Comparison of ENCODE assay signal across 8 cellular contexts in genomic region chr13:52158629-52159158, GRCh38. TPM values are rescaled to one million over a fixed set of nuclear protein-coding genes. Genes with fewer than 3 reads are reported as not detected.
DNase-seq lines count a peak whose midpoint lies in the region; ATAC-seq, FAIRE-seq and TF ChIP-seq lines count a peak whose summit lies in the region.

No MANE protein-coding gene starts in this region.

- no peaks in the 10 kb centered on the region for H3K36me3 ChIP-seq in BJ (ENCODE audit: control insufficient read depth, insufficient read depth, low read length)
- no peaks in the 10 kb centered on the region for H3K36me3 ChIP-seq in Loucy (ENCODE audit: insufficient read depth, low read length)
- H3K36me3 ChIP-seq in iPS-15b (ENCODE audit: control insufficient read depth, insufficient read depth, low read length), result no peaks in the 10 kb centered on the region
- no peaks in the 10 kb centered on the region for H3K36me3 ChIP-seq in skeletal muscle satellite cell (ENCODE audit: insufficient read depth, low read length)

- peaks cover 17% of the 10 kb centered on the region; the same call in 1 of the 2 replicates for H3K79me2 ChIP-seq in Loucy (ENCODE audit: insufficient read depth, low read length)

- H3K9me3 ChIP-seq in Loucy (ENCODE audit: insufficient read depth, low read depth, low read length) (no peaks in the 10 kb centered on the region), iPS-15b (ENCODE audit: control insufficient read depth, insufficient read depth, low read length) (no peaks in the 10 kb centered on the region), skeletal muscle satellite cell (replicated peaks; ENCODE audit: low read length) (no peaks in the 10 kb centered on the region)

- no peak for FAIRE-seq in H54 (lab: Jason Lieb, UNC)

- H3K4me3 ChIP-seq in BJ (ENCODE audit: low read depth, low read length) (peak overlapping the region; percentile 61), Loucy (ENCODE audit: low read length, poor library complexity, severe bottlenecking) (peak overlapping the region; percentile 79), iPS-15b (ENCODE audit: low read depth, low read length) (peak overlapping the region; percentile 67), skeletal muscle satellite cell (ENCODE audit: low read length) (peak overlapping the region; percentile 84)

- no peak for DNase-seq in BJ (ENCODE audit: low read depth)
- DNase-seq in astrocyte of the hippocampus (ENCODE audit: low read depth, low spot score), result peak; percentile 63
- no peak for DNase-seq in H54 (ENCODE audit: insufficient read length, low spot score)
- DNase-seq in GDM1 (lab: John Stamatoyannopoulos, UW), result no peak

- TF ChIP-seq POLR2A in H54 (IDR thresholded peaks at IDR 0.05; ENCODE audit: low read depth, low read length), result no peak

- POLR2A ChIA-PET in BJ (lab: Charles Lee), result no interaction called here

- H4K20me1 ChIP-seq in Loucy (ENCODE audit: insufficient read depth, low read length, poor library complexity, severe bottlenecking), result no peaks in the 10 kb centered on the region

- H3K9me2 ChIP-seq in Loucy (replicated peaks; ENCODE audit: low read depth, low read length), result no peaks in the 10 kb centered on the region

- H3F3A ChIP-seq in Loucy (ENCODE audit: low read depth), result peaks cover 4% of the 10 kb centered on the region; the same call in 1 of the 2 replicates

- no peaks in the 10 kb centered on the region for H3K27me3 ChIP-seq in BJ (ENCODE audit: control insufficient read depth, insufficient read depth, low read length)
- H3K27me3 ChIP-seq in Loucy (ENCODE audit: insufficient read depth, low read length, poor library complexity, severe bottlenecking), result no peaks in the 10 kb centered on the region
- H3K27me3 ChIP-seq in iPS-15b (ENCODE audit: control insufficient read depth, insufficient read depth, low read length), result peaks cover 21% of the 10 kb centered on the region
- H3K27me3 ChIP-seq in skeletal muscle satellite cell (ENCODE audit: control insufficient read depth, insufficient read depth, low read length), result no peaks in the 10 kb centered on the region

- H2AFZ ChIP-seq in Loucy (ENCODE audit: low read length), result peak overlapping the region; percentile 73

- peak; percentile 49 for ATAC-seq in GM19438 (IDR thresholded peaks at IDR 0.05; ENCODE audit: low read depth, unreplicated experiment)

- peak overlapping the region; percentile 76 for H3K4me2 ChIP-seq in Loucy (ENCODE audit: low read depth, low read length, poor library complexity, severe bottlenecking)
- H3K4me2 ChIP-seq in skeletal muscle satellite cell (ENCODE audit: low read length), result peak overlapping the region; percentile 91

- H3K4me1 ChIP-seq in Loucy (ENCODE audit: insufficient read depth, low read length, poor library complexity, severe bottlenecking), result peaks cover 61% of the 10 kb centered on the region
- H3K4me1 ChIP-seq in iPS-15b (ENCODE audit: control insufficient read depth, insufficient read depth, low read length), result no peaks in the 10 kb centered on the region
- peaks cover 29% of the 10 kb centered on the region for H3K4me1 ChIP-seq in skeletal muscle satellite cell (ENCODE audit: control insufficient read depth, insufficient read depth, low read length)

- H3K9ac ChIP-seq in Loucy (ENCODE audit: low read depth, low read length, poor library complexity, severe bottlenecking) (peak overlapping the region; percentile 76), iPS-15b (ENCODE audit: low read depth, low read length) (peak overlapping the region; percentile 72), skeletal muscle satellite cell (ENCODE audit: low read depth, low read length) (peak overlapping the region; percentile 92)

- TF ChIP-seq CTCF in BJ (IDR thresholded peaks at IDR 0.05; ENCODE audit: insufficient read depth, low read depth, low read length), result no peak
- no peak for TF ChIP-seq CTCF in Loucy (conservative IDR thresholded peaks at IDR 0.05; ENCODE audit: low read length)

- CTCF ChIA-PET in BJ (lab: Yijun Ruan, JAX), result no interaction called here

RNA-seq across cellular contexts. Expression of gene NEK3, which starts 0.7 kb away (rescaled TPM):
- polyA plus RNA-seq in BJ (2011; rRNA removed), result 4.8 and 10.1 TPM in 2 replicates
- 2.4 and 3.0 TPM in 2 replicates for polyA minus RNA-seq in BJ (2011; rRNA and poly(A)+ RNA removed)
- total RNA-seq in skeletal muscle satellite cell (2012; rRNA removed), result 5.3 and 5.9 TPM in 2 replicates

RNA-seq across cellular contexts. Expression of gene NEK5, which starts 29.8 kb away (rescaled TPM):
- 0.04 and 0.05 TPM in 2 replicates for polyA plus RNA-seq in BJ (2011; rRNA removed)
- 0.05 TPM in 1 of 2 replicates, not detected in the other for polyA minus RNA-seq in BJ (2011; rRNA and poly(A)+ RNA removed)
- total RNA-seq in skeletal muscle satellite cell (2012; rRNA removed), result under 0.01 and 0.22 TPM in 2 replicates
